ENCODE assay signal across 28 cellular contexts in genomic region chrX:9690046-9690445, GRCh38.
"Had no signal": no experiment of that assay in that cellular context is flagged by ENCODE, and none has a peak within 500 bp of the region (broad histone marks: within the 10 kb centered on the region; RNA-seq: fewer than 3 reads in every experiment).

No MANE protein-coding gene starts in this region.

- H3K27ac ChIP-seq: body of pancreas, cardiac muscle cell, coronary artery, esophagus muscularis mucosa, foreskin keratinocyte, gastrocnemius medialis had no signal

- ATAC-seq: activated CD4-positive, alpha-beta T cell treated with anti-CD3 and anti-CD28 coated beads for 36 hours; activated CD8-positive, alpha-beta memory T cell treated with anti-CD3 and anti-CD28 coated beads, Interleukin-2, amount 10 ng/mL, durations not matched to agents 7 days and 5 days; activated CD8-positive, alpha-beta T cell treated with anti-CD3 and anti-CD28 coated beads, Interleukin-2, amount 10 ng/mL, durations not matched to agents 7 days and 5 days; activated naive CD4-positive, alpha-beta T cell treated with anti-CD3 and anti-CD28 coated beads, Interleukin-2, amount 50 U/mL, for 72 hours; activated T-cell treated with anti-CD3 and anti-CD28 coated beads, Interleukin-2, amount 50 U/mL, for 72 hours; body of pancreas; effector memory CD8-positive, alpha-beta T cell; foreskin keratinocyte; gastrocnemius medialis; T-helper 17 cell had no signal

- DNase-seq: activated CD4-positive, alpha-beta memory T cell treated with anti-CD3 and anti-CD28 coated beads for 36 hours; activated CD4-positive, alpha-beta T cell treated with anti-CD3 and anti-CD28 coated beads for 36 hours; activated CD4-positive, alpha-beta T cell treated with anti-CD3 and anti-CD28 coated beads, Interleukin-2, amount 10 ng/mL, durations not matched to agents 24 days and 14 days; activated CD4-positive, CD25-positive, alpha-beta regulatory T cell; activated CD4-positive, CD25-positive, alpha-beta regulatory T cell treated with anti-CD3 and anti-CD28 coated beads, Interleukin-2, amount 50 U/mL, for 72 hours; activated CD8-positive, alpha-beta memory T cell treated with anti-CD3 and anti-CD28 coated beads, Interleukin-2, amount 10 ng/mL, durations not matched to agents 7 days and 5 days; activated CD8-positive, alpha-beta memory T cell treated with anti-CD3 and anti-CD28 coated beads, Interleukin-2, amount 50 U/mL, for 4 hours; activated CD8-positive, alpha-beta T cell treated with anti-CD3 and anti-CD28 coated beads, Interleukin-2, amount 10 ng/mL, durations not matched to agents 7 days and 5 days; activated gamma-delta T cell; activated naive CD4-positive, alpha-beta T cell; activated naive CD4-positive, alpha-beta T cell treated with anti-CD3 and anti-CD28 coated beads, Interleukin-2, amount 10 ng/mL, durations not matched to agents 7 days and 5 days; activated naive CD8-positive, alpha-beta T cell treated with anti-CD3 and anti-CD28 coated beads, Interleukin-2, amount 10 ng/mL, durations not matched to agents 7 days and 5 days; activated T-cell treated with anti-CD3 and anti-CD28 coated beads, Interleukin-2, amount 50 U/mL, for 1 hour; activated T-cell treated with anti-CD3 and anti-CD28 coated beads, Interleukin-2, amount 50 U/mL, for 72 hours; body of pancreas; dermis blood vessel endothelial cell; effector CD4-positive, alpha-beta T cell; effector memory CD8-positive, alpha-beta T cell; erythroblast; foreskin keratinocyte; gastrocnemius medialis; glutamatergic neuron; T-helper 1 cell; T-helper 17 cell had no signal

- H3K4me3 ChIP-seq: body of pancreas, cardiac muscle cell, coronary artery, esophagus muscularis mucosa, gastrocnemius medialis had no signal

- H3K4me1 ChIP-seq: body of pancreas, esophagus muscularis mucosa, foreskin keratinocyte, gastrocnemius medialis had no signal

- H3K9me3 ChIP-seq: body of pancreas, esophagus muscularis mucosa, gastrocnemius medialis had no signal

- H3K27me3 ChIP-seq: body of pancreas, cardiac muscle cell, esophagus muscularis mucosa, foreskin keratinocyte, gastrocnemius medialis had no signal
